21 cellular contexts compared by ENCODE assay signal in the genomic region with DNA sequence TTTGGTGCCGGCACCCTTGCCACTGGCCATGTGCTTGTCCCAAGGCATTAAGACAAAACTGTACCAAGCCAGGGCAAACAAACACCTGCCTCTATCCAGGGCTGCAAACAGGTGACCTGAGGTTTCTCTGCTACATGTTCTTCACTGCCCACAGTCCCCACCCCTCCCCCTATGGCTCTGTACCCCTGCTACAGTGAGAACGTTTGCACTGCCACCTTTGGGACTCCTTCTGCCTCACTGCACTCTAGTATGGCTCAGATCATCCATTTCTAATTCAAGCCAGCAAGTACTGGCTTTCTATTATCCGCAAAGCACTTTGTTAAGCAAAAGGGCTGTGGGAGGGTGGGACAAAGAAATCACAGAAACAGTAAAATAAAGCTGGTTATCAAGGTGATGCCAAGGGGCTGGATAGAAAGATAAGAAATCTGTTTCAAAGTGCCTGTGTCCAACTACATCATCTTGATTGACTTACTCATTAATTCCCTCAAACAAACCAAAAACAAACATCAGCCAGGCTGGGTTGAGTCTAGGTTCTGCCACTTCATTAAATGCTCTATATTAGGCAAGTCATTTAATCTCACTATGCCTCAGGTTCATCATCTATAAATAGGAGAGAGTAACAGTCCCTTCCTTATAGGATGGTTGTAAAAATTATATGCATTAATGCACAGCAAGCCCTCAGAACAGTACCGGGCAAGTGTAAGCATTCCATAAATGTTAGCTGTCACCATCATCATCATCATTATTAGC.
A peak's percentile ranks its signal among the peaks of the same experiment; 100 is the strongest.
DNase-seq lines count a peak whose midpoint lies in the region; ATAC-seq and TF ChIP-seq lines count a peak whose summit lies in the region.
"Had no signal": no experiment of that assay in that cellular context is flagged by ENCODE, and none has a peak within 500 bp of the region (broad histone marks: within the 10 kb centered on the region; RNA-seq: fewer than 3 reads in every experiment).

No MANE protein-coding gene starts in this region.

- no peaks in the 10 kb centered on the region for H3K27me3 ChIP-seq in heart right ventricle
- H3K27me3 ChIP-seq in trophoblast cell (ENCODE audit: insufficient read depth, low read length), result no peaks in the 10 kb centered on the region
- H3K27me3 ChIP-seq in vagina, result no peaks in the 10 kb centered on the region
- H3K27me3 ChIP-seq in BE2C, result no peaks in the 10 kb centered on the region
- H3K27me3 ChIP-seq: left lung, SJSA1, spleen, thyroid gland had no signal

- TF ChIP-seq CTCF in heart right ventricle (IDR thresholded peaks at IDR 0.05), result no peak
- no peak for TF ChIP-seq CTCF in vagina (IDR thresholded peaks at IDR 0.05)
- no peak for TF ChIP-seq CTCF in BE2C (IDR thresholded peaks at IDR 0.05; ENCODE audit: low read depth, low read length)

- no peak overlapping the region for H3K14ac ChIP-seq in trophoblast cell (ENCODE audit: low read length)

- no peak for TF ChIP-seq POLR2A in vagina (IDR thresholded peaks at IDR 0.05)

- no peak overlapping the region for H3K4me2 ChIP-seq in trophoblast cell (ENCODE audit: low read length)

- no peak overlapping the region for H2AK5ac ChIP-seq in trophoblast cell (ENCODE audit: low read length)

- ATAC-seq in Right ventricle myocardium inferior, result peak; percentile 37
- ATAC-seq in heart right ventricle, result peak; percentile 38 to 77 (median 62)
- ATAC-seq: activated T-helper 17 cell treated with anti-CD3 and anti-CD28 coated beads, Interleukin-2, amount 50 U/mL, for 72 hours; Panc1 had no signal

- no peak overlapping the region for H4K8ac ChIP-seq in trophoblast cell (ENCODE audit: low read depth, low read length)

- H2BK5ac ChIP-seq in trophoblast cell (ENCODE audit: low read depth, low read length, poor library complexity), result no peak overlapping the region

- H2AFZ ChIP-seq in trophoblast cell (ENCODE audit: insufficient read depth, low read length, poor library complexity), result no peak overlapping the region

- H3K4me1 ChIP-seq in heart right ventricle (peaks cover 0 to 52% (median 7%) of the 10 kb centered on the region in 9 donors), trophoblast cell (ENCODE audit: control insufficient read depth in 1 of 2, insufficient read depth in 2 of 2, low read length in 2 of 2) (no peaks in the 10 kb centered on the region), vagina (peaks cover 32% of the 10 kb centered on the region), BE2C (no peaks in the 10 kb centered on the region)
- H3K4me1 ChIP-seq: left lung, SJSA1, spleen, thyroid gland had no signal

- H4K91ac ChIP-seq in trophoblast cell (ENCODE audit: low read depth, low read length), result no peak overlapping the region

- peak overlapping the region; percentile 40 for H3K18ac ChIP-seq in trophoblast cell (ENCODE audit: low read length)

- H3K9me3 ChIP-seq in heart right ventricle (no peaks in the 10 kb centered on the region), trophoblast cell (ENCODE audit: insufficient read depth, low read depth, low read length) (no peaks in the 10 kb centered on the region), vagina (no peaks in the 10 kb centered on the region), BE2C (no peaks in the 10 kb centered on the region)
- H3K9me3 ChIP-seq: left lung, prostate gland, SJSA1, spleen, thyroid gland had no signal

- H2BK120ac ChIP-seq in trophoblast cell (ENCODE audit: insufficient read depth, low read length, poor library complexity), result no peak overlapping the region

- H2BK12ac ChIP-seq in trophoblast cell (ENCODE audit: low read length), result peak overlapping the region; percentile 17

- no peak overlapping the region for H3K4me3 ChIP-seq in heart right ventricle
- no peak overlapping the region for H3K4me3 ChIP-seq in trophoblast cell (ENCODE audit: low read depth, low read length)
- no peak overlapping the region for H3K4me3 ChIP-seq in vagina
- no peak overlapping the region for H3K4me3 ChIP-seq in BE2C (ENCODE audit: low read depth, low read length)
- H3K4me3 ChIP-seq: left lung, prostate gland, SJSA1, spleen, thyroid gland had no signal

- H3K27ac ChIP-seq in heart right ventricle, result peak overlapping the region in 6 of 10 donors; percentile 11 to 54 (median 32)
- no peak overlapping the region for H3K27ac ChIP-seq in trophoblast cell (ENCODE audit: low read depth, low read length)
- peak overlapping the region; percentile 36 for H3K27ac ChIP-seq in vagina
- H3K27ac ChIP-seq: left lung, prostate gland, SJSA1, spleen, thyroid gland had no signal

- no peak overlapping the region for H4K12ac ChIP-seq in trophoblast cell (ENCODE audit: low read depth, low read length)

- H3K4ac ChIP-seq in trophoblast cell (ENCODE audit: low read depth, low read length), result no peak overlapping the region

- no peaks in the 10 kb centered on the region for H3K79me2 ChIP-seq in trophoblast cell (ENCODE audit: control insufficient read depth, insufficient read depth, low read length, poor library complexity)

- 38 to 57% methylated on average over 4 of the region's 4 CpGs for WGBS in heart right ventricle, 2 donors
- WGBS in trophoblast cell (ENCODE audit: extremely low coverage, insufficient coverage, insufficient read length), result no CpG with 5 or more reads among the region's 4 CpGs

- H3K36me3 ChIP-seq in heart right ventricle, result no peaks in the 10 kb centered on the region
- H3K36me3 ChIP-seq in trophoblast cell (ENCODE audit: control insufficient read depth in 1 of 2, insufficient read depth in 2 of 2, low read length in 2 of 2), result peaks cover 0 to 2% of the 10 kb centered on the region in 2 experiments
- H3K36me3 ChIP-seq in vagina, result no peaks in the 10 kb centered on the region
- H3K36me3 ChIP-seq in BE2C, result no peaks in the 10 kb centered on the region
- H3K36me3 ChIP-seq: left lung, prostate gland, SJSA1, spleen, thyroid gland had no signal

- DNase-seq in Right ventricle myocardium inferior (ENCODE audit: missing footprints), result no peak
- DNase-seq in cardiac septum (ENCODE audit: low spot score), result no peak
- DNase-seq in heart right ventricle, result no peak
- DNase-seq in trophoblast cell, result no peak
- DNase-seq in vagina (ENCODE audit: extremely low spot score in 2 of 2), result no peak
- no peak for DNase-seq in UCSD-AML1 (lab: John Stamatoyannopoulos, UW; ENCODE audit: unreplicated experiment)
- no peak for DNase-seq in BE2C
- DNase-seq in DMS79 (lab: John Stamatoyannopoulos, UW), result no peak
- DNase-seq: activated CD4-positive, alpha-beta T cell treated with anti-CD3 and anti-CD28 coated beads, Interleukin-2, amount 50 U/mL, for 1 hour; left lung; NCI-H2029 treated with DMSO at 0.1 percent for 48 hours; NCI-H345; NK-92 treated with Interleukin-12 subunit alpha and Interleukin-12 subunit beta, amount 100 ng/mL, for 24 hours; spleen; stimulated activated CD4-positive, alpha-beta T cell treated with anti-CD3 and anti-CD28 coated beads, Interleukin-4, amount 100 ng/mL, for 1 hour; stimulated activated naive CD4-positive, alpha-beta T cell; thyroid gland had no signal

- no peak overlapping the region for H3K23ac ChIP-seq in trophoblast cell (ENCODE audit: low read length)

- no peak overlapping the region for H3K9ac ChIP-seq in trophoblast cell (ENCODE audit: low read length)

- intact Hi-C loops in Right ventricle myocardium inferior (cut with DNase I) (no loop called here), cardiac septum (cut with DNase I) (no loop called here), heart right ventricle (cut with DNase I) (no loop called here), vagina (cut with DNase I) (no loop called here)

- no peaks in the 10 kb centered on the region for H3K79me1 ChIP-seq in trophoblast cell (ENCODE audit: low read length)
